Comparison of ENCODE assay signal across 8 cellular contexts in the genomic region with DNA sequence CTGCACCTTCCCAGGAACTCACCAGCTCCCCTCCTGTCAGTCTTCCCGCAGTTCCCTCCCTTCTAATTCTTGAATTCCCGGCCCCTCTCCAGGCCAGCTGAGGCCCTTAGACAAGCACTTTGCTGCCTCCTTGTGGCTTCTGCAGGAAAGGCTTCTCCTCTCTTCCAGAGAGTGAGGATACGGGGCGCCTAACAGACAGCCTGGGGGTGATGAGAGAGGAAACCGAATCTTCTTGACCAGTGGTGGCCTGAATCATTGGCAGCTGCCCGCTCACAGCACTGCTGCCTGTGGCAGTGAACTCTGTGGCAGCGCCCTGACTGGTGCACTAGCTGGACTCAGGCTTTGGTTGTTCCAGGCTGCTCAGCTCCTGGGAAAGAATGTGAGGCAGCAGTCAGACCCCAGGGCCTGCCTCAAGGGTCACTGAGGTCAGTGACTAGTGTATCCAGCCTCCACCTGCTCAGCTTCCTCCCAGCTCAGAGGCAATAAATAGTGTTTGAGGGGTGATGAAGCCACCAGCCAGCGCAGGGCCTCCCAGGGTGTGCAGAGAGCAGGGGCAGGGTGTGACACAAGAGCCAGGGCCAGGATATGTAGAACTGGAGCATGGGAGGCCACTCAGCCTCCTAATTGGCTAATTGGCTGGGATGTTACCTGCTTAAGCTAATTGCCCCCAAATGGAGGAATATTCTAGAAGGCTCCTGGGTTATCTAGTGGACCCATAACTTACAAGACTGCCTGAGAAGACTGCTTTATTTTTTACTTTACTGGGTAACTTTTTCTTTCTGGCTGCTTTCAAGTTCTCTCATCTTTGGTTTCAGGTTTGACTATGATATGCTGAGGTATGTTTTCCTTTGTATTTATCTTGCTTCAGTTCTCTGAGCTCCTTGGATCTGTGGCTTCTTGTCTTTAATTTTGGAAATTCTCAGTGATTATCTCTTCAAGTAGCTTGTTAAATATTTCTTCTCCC. TPM values are rescaled to one million over a fixed set of nuclear protein-coding genes. Genes with fewer than 3 reads are reported as not detected.
DNase-seq lines count a peak whose midpoint lies in the region; ATAC-seq, FAIRE-seq and TF ChIP-seq lines count a peak whose summit lies in the region.

No MANE protein-coding gene starts in this region.

- H3K27ac ChIP-seq in pancreas, result no peak overlapping the region

- ATAC-seq in pancreas (peak; percentile 90 to 99 (median 94)), GM21381 (IDR thresholded peaks at IDR 0.05; ENCODE audit: unreplicated experiment) (no peak), HG03095 (IDR thresholded peaks at IDR 0.05; ENCODE audit: unreplicated experiment) (no peak)

- WGBS in pancreas, 2 donors, result 21 to 28% methylated on average over 8 of the region's 8 CpGs

- H3K9me3 ChIP-seq in pancreas, result no peaks in the 10 kb centered on the region

- H3K4me1 ChIP-seq in pancreas, result peaks cover 0 to 4% (median 4%) of the 10 kb centered on the region in 3 donors

- DNase-seq in M059J (ENCODE audit: low read depth) (peak; percentile 91), SHP77 treated with DMSO at 0.1 percent for 48 hours (lab: John Stamatoyannopoulos, UW) (peak; percentile 48), head of caudate nucleus (peak; percentile 43 to 92 (median 81)), pancreas (peak; percentile 72 to 83 (median 78))
- peak; percentile 44 for DNase-seq in activated naive CD8-positive, alpha-beta T cell treated with anti-CD3 and anti-CD28 coated beads for 36 hours

- TF ChIP-seq CTCF in GM12873 (IDR thresholded peaks at IDR 0.05; ENCODE audit: insufficient read depth, low read depth, low read length, missing control alignments), result peak; percentile 90
- TF ChIP-seq CTCF in pancreas (IDR thresholded peaks at IDR 0.05), result peak; percentile 67 to 74 (median 71)

- no peaks in the 10 kb centered on the region for H3K36me3 ChIP-seq in pancreas

- FAIRE-seq in pancreas (lab: Jason Lieb, UNC), result no peak

- no peaks in the 10 kb centered on the region for H3K27me3 Mint-ChIP-seq in activated naive CD8-positive, alpha-beta T cell treated with anti-CD3 and anti-CD28 coated beads for 36 hours

- intact Hi-C loops in head of caudate nucleus (cut with DNase I) (no loop called here), pancreas (cut with DNase I) (no loop called here)

- no peak overlapping the region for H3K27ac Mint-ChIP-seq in activated naive CD8-positive, alpha-beta T cell treated with anti-CD3 and anti-CD28 coated beads for 36 hours

- H3K27me3 ChIP-seq in pancreas, result no peaks in the 10 kb centered on the region

- H3K4me3 Mint-ChIP-seq in activated naive CD8-positive, alpha-beta T cell treated with anti-CD3 and anti-CD28 coated beads for 36 hours, result no peak overlapping the region

- H3K4me1 Mint-ChIP-seq in activated naive CD8-positive, alpha-beta T cell treated with anti-CD3 and anti-CD28 coated beads for 36 hours, result peaks cover 10% of the 10 kb centered on the region

- no peaks in the 10 kb centered on the region for H3K9me3 Mint-ChIP-seq in activated naive CD8-positive, alpha-beta T cell treated with anti-CD3 and anti-CD28 coated beads for 36 hours

- H3K4me3 ChIP-seq in pancreas, result no peak overlapping the region

- peaks cover 4% of the 10 kb centered on the region for H3K36me3 Mint-ChIP-seq in activated naive CD8-positive, alpha-beta T cell treated with anti-CD3 and anti-CD28 coated beads for 36 hours

RNA-seq across cellular contexts. Expression of a gene that starts 12.9 kb away (rescaled TPM):
- total RNA-seq in M059J (2014; rRNA removed; shearing (Covaris generic)), result 58.1 and 62.6 TPM in 2 replicates
- total RNA-seq in activated naive CD8-positive, alpha-beta T cell treated with anti-CD3 and anti-CD28 coated beads for 36 hours, result 10 to 100 TPM; 73.6 to 78.2 TPM
- 10 to 100 TPM; 19.3 to 29.9 (median 22.9) TPM for total RNA-seq in pancreas
- 10 to 100 TPM; 59.6 to 71.0 TPM for polyA plus RNA-seq in pancreas

RNA-seq across cellular contexts. Expression of a gene that starts 24.6 kb away (rescaled TPM):
- 0.07 TPM in 1 of 2 replicates, not detected in the other for total RNA-seq in M059J (2014; rRNA removed; shearing (Covaris generic))
- under 1 TPM; 0.14 to 0.41 TPM for total RNA-seq in activated naive CD8-positive, alpha-beta T cell treated with anti-CD3 and anti-CD28 coated beads for 36 hours
- 1 to 10 TPM in 2 of 6 donors, under 1 TPM in 4; 0.49 to 1.7 (median 0.83) TPM for total RNA-seq in pancreas
- under 1 TPM; 0.56 to 0.65 TPM for polyA plus RNA-seq in pancreas

RNA-seq across cellular contexts. Expression of a gene that starts 42.0 kb away (rescaled TPM):
- total RNA-seq in M059J (2014; rRNA removed; shearing (Covaris generic)), result 0.05 TPM in 1 of 2 replicates, not detected in the other
- total RNA-seq in activated naive CD8-positive, alpha-beta T cell treated with anti-CD3 and anti-CD28 coated beads for 36 hours, result 10 to 100 TPM; 10.2 to 10.9 TPM
- total RNA-seq in pancreas, result 1 to 10 TPM in 2 of 6 donors, under 1 TPM in 4; 0.55 to 1.7 (median 0.91) TPM
- 1 to 10 TPM; 2.3 to 3.2 TPM for polyA plus RNA-seq in pancreas

RNA-seq across cellular contexts. Expression of a gene that starts 42.5 kb away (rescaled TPM):
- 7.8 and 9.8 TPM in 2 replicates for total RNA-seq in M059J (2014; rRNA removed; shearing (Covaris generic))
- 1 to 10 TPM; 8.1 to 8.5 TPM for total RNA-seq in activated naive CD8-positive, alpha-beta T cell treated with anti-CD3 and anti-CD28 coated beads for 36 hours
- 10 to 100 TPM; 11.2 to 19.9 (median 13.2) TPM for total RNA-seq in pancreas
- 10 to 100 TPM; 44.9 to 58.3 TPM for polyA plus RNA-seq in pancreas

Comparison
In these comparisons a context has a peak if more than half of its experiments do, and no peak if none do; other contexts are left out.
1. ATAC-seq: peak in pancreas (4 of 4); none in GM21381 (single experiment) and HG03095 (single experiment).
2. RNA of a gene that starts 42.0 kb away (total RNA-seq): 10.2 to 10.9 TPM in activated naive CD8-positive, alpha-beta T cell treated with anti-CD3 and anti-CD28 coated beads for 36 hours; 0.55 to 1.7 TPM in pancreas and 0.05 TPM in M059J; every median in the first group is over 4 times any median in the second.
3. Peak in every context shown above with its lines, with median percentiles within 50 percentile points of each other: DNase-seq.